1 cellular context compared by ENCODE assay signal in the genomic region with DNA sequence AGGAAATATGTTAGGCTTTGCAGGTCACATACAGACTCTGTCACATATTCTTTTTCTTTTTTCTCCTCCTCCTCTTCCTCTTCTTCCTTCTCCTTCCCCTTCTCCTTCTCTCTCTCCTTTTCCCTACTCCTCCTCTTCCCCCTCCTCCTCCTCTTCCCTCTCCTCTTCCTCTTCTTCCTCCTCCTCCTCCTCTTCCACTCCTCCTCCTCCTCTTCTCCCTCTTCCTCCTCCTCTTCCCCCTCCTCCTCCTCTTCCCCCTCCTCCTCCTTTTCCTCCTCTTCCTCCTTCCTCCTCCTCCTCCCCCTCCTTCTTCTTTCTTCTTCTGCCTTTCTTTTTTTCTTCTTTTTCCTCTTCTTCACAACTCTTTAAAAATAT.
TF ChIP-seq lines count a peak whose summit lies in the region.

No MANE protein-coding gene starts in this region.

TF ChIP-seq in SK-N-SH, 30 proteins besides CTCF, POLR2A, EP300 and RAD21 (continued from another document):
- TF ChIP-seq CHD2 (IDR thresholded peaks at IDR 0.05; ENCODE audit: low read length, partially characterized antibody) (no peak), EZH2phosphoT487 (IDR thresholded peaks at IDR 0.05; ENCODE audit: borderline replicate concordance, low read depth) (no peak)
TF ChIP-seq in SK-N-SH: peak in this region for 0.
